In genomic region chr16:4206680-4207079, GRCh38 we compare ENCODE assay signal across 18 cellular contexts. TPM values are rescaled to one million over a fixed set of nuclear protein-coding genes. Genes with fewer than 3 reads are reported as not detected.
DNase-seq lines count a peak whose midpoint lies in the region; ATAC-seq and TF ChIP-seq lines count a peak whose summit lies in the region.
"Had no signal": no experiment of that assay in that cellular context is flagged by ENCODE, and none has a peak within 500 bp of the region (broad histone marks: within the 10 kb centered on the region; RNA-seq: fewer than 3 reads in every experiment).

No MANE protein-coding gene starts in this region.

- H3K4me3 ChIP-seq in BLaER1 treated with 17β-estradiol and CSF1 and Interleukin-3, amounts not matched to agents 10 nM and 100 nM, result no peak overlapping the region
- H3K4me3 ChIP-seq in Loucy (ENCODE audit: low read length, poor library complexity, severe bottlenecking), result no peak overlapping the region
- H3K4me3 ChIP-seq in naive thymus-derived CD4-positive, alpha-beta T cell (ENCODE audit: low read length), result peak overlapping the region; percentile 9
- H3K4me3 ChIP-seq: A549, MG63 had no signal

- no peaks in the 10 kb centered on the region for H3K36me3 ChIP-seq in BLaER1 treated with 17β-estradiol and CSF1 and Interleukin-3, amounts not matched to agents 10 nM and 100 nM
- H3K36me3 ChIP-seq in Loucy (ENCODE audit: insufficient read depth, low read length), result no peaks in the 10 kb centered on the region
- no peaks in the 10 kb centered on the region for H3K36me3 ChIP-seq in naive thymus-derived CD4-positive, alpha-beta T cell (ENCODE audit: control insufficient read depth in 2 of 3, insufficient read depth in 3 of 3, low read length in 3 of 3)
- H3K36me3 ChIP-seq: MG63 had no signal

- H3K9me3 ChIP-seq in BLaER1 treated with 17β-estradiol and CSF1 and Interleukin-3, amounts not matched to agents 10 nM and 100 nM (replicated peaks in 1 of 11), result no peaks in the 10 kb centered on the region
- H3K9me3 ChIP-seq in Loucy (ENCODE audit: insufficient read depth, low read depth, low read length), result no peaks in the 10 kb centered on the region
- H3K9me3 ChIP-seq in naive thymus-derived CD4-positive, alpha-beta T cell (ENCODE audit: control insufficient read depth in 2 of 3, low read length in 3 of 3), result no peaks in the 10 kb centered on the region
- H3K9me3 ChIP-seq: A549, MG63 had no signal

- H3K9ac ChIP-seq in BLaER1 treated with 17β-estradiol and CSF1 and Interleukin-3, amounts not matched to agents 10 nM and 100 nM, result peak overlapping the region in 5 of 11 experiments; percentile 9 to 61 (median 31); a peak in 3 of 22 replicates
- H3K9ac ChIP-seq in Loucy (ENCODE audit: low read depth, low read length, poor library complexity, severe bottlenecking), result no peak overlapping the region

- H4K20me1 ChIP-seq in BLaER1 treated with 17β-estradiol and CSF1 and Interleukin-3, amounts not matched to agents 10 nM and 100 nM, result no peaks in the 10 kb centered on the region
- H4K20me1 ChIP-seq in Loucy (ENCODE audit: insufficient read depth, low read length, poor library complexity, severe bottlenecking), result no peaks in the 10 kb centered on the region

- CTCF ChIA-PET in naive thymus-derived CD4-positive, alpha-beta T cell (lab: Charles Lee), result interaction anchor here (0.7 kb wide), 1 partner anchor 484 kb away, joined by 3 read pairs; no protein-coding TSS in a partner anchor

- no peak for ATAC-seq in naive thymus-derived CD4-positive, alpha-beta T cell
- ATAC-seq: A549, Panc1 had no signal

- TF ChIP-seq CTCF in Loucy (conservative IDR thresholded peaks at IDR 0.05; ENCODE audit: low read length), result no peak
- TF ChIP-seq CTCF in endothelial cell (IDR thresholded peaks at IDR 0.05; ENCODE audit: unreplicated experiment), result no peak
- no peak for TF ChIP-seq CTCF in mesothelial cell of epicardium (IDR thresholded peaks at IDR 0.05; ENCODE audit: unreplicated experiment)

- H3K27ac Mint-ChIP-seq in activated naive CD4-positive, alpha-beta T cell treated with anti-CD3 and anti-CD28 coated beads, Interleukin-2, amount 50 U/mL, for 24 hours, result no peak overlapping the region
- H3K27ac Mint-ChIP-seq in naive thymus-derived CD4-positive, alpha-beta T cell, result peak overlapping the region in 3 of 9 donors; percentile 49 to 54 (median 51)
- H3K27ac Mint-ChIP-seq in endothelial cell (ENCODE audit: unreplicated experiment), result no peak overlapping the region
- no peak overlapping the region for H3K27ac Mint-ChIP-seq in mesothelial cell of epicardium

- H3K4me1 ChIP-seq in BLaER1 treated with 17β-estradiol and CSF1 and Interleukin-3, amounts not matched to agents 10 nM and 100 nM, result peaks cover 10 to 19% (median 13%) of the 10 kb centered on the region in 10 experiments
- H3K4me1 ChIP-seq in Loucy (ENCODE audit: insufficient read depth, low read length, poor library complexity, severe bottlenecking), result no peaks in the 10 kb centered on the region
- H3K4me1 ChIP-seq in naive thymus-derived CD4-positive, alpha-beta T cell (ENCODE audit: control insufficient read depth in 2 of 2, insufficient read depth in 2 of 2, low read length in 2 of 2), result peaks cover 3 to 17% of the 10 kb centered on the region in 2 donors
- H3K4me1 ChIP-seq: A549 had no signal

- peaks cover 15% of the 10 kb centered on the region for H3K4me1 Mint-ChIP-seq in activated naive CD4-positive, alpha-beta T cell treated with anti-CD3 and anti-CD28 coated beads, Interleukin-2, amount 50 U/mL, for 24 hours
- H3K4me1 Mint-ChIP-seq in naive thymus-derived CD4-positive, alpha-beta T cell, result peaks cover 6 to 25% (median 10%) of the 10 kb centered on the region in 7 donors
- H3K4me1 Mint-ChIP-seq in endothelial cell (ENCODE audit: unreplicated experiment) (no peaks in the 10 kb centered on the region), mesothelial cell of epicardium (peaks cover 2% of the 10 kb centered on the region)

- no peaks in the 10 kb centered on the region for H3K27me3 Mint-ChIP-seq in activated naive CD4-positive, alpha-beta T cell treated with anti-CD3 and anti-CD28 coated beads, Interleukin-2, amount 50 U/mL, for 24 hours
- peaks cover 0 to 17% (median 0%) of the 10 kb centered on the region in 5 donors for H3K27me3 Mint-ChIP-seq in naive thymus-derived CD4-positive, alpha-beta T cell
- H3K27me3 Mint-ChIP-seq in endothelial cell (ENCODE audit: unreplicated experiment) (peaks cover 4% of the 10 kb centered on the region), mesothelial cell of epicardium (ENCODE audit: low read depth) (no peaks in the 10 kb centered on the region)

- no peaks in the 10 kb centered on the region for H3K79me2 ChIP-seq in Loucy (ENCODE audit: insufficient read depth, low read length)

- H3K27me3 ChIP-seq in BLaER1 treated with 17β-estradiol and CSF1 and Interleukin-3, amounts not matched to agents 10 nM and 100 nM, result 0 out of 22 replicates have a peak, but pooled peaks cover 0 to 3% (median 0%) of the 10 kb centered on the region in 11 experiments
- no peaks in the 10 kb centered on the region for H3K27me3 ChIP-seq in Loucy (ENCODE audit: insufficient read depth, low read length, poor library complexity, severe bottlenecking)
- H3K27me3 ChIP-seq in naive thymus-derived CD4-positive, alpha-beta T cell (ENCODE audit: control insufficient read depth in 2 of 2, insufficient read depth in 2 of 2, low read length in 2 of 2), result no peaks in the 10 kb centered on the region
- H3K27me3 ChIP-seq: MG63 had no signal

- no peaks in the 10 kb centered on the region for H3K9me2 ChIP-seq in Loucy (replicated peaks; ENCODE audit: low read depth, low read length)

- no peak overlapping the region for H3K27ac ChIP-seq in BLaER1 treated with 17β-estradiol and CSF1 and Interleukin-3, amounts not matched to agents 10 nM and 100 nM
- H3K27ac ChIP-seq in naive thymus-derived CD4-positive, alpha-beta T cell (ENCODE audit: low read depth, low read length), result no peak overlapping the region
- H3K27ac ChIP-seq: A549 had no signal

- DNase-seq in activated naive CD4-positive, alpha-beta T cell treated with anti-CD3 and anti-CD28 coated beads, Interleukin-2, amount 50 U/mL, for 16 hours, result no peak
- peak in 1 of 9 donors; percentile 8 for DNase-seq in naive thymus-derived CD4-positive, alpha-beta T cell
- no peak for DNase-seq in endothelial cell (ENCODE audit: low spot score)
- DNase-seq in mesothelial cell of epicardium (ENCODE audit: low spot score in 2 of 2, unreplicated experiment in 2 of 2), result no peak
- DNase-seq in activated CD4-positive, CD25-positive, alpha-beta regulatory T cell treated with anti-CD3 and anti-CD28 coated beads, Interleukin-2, amount 50 U/mL, for 72 hours, result no peak
- DNase-seq: Calu3, KG1, MG63, NCI-H1092, NCI-H2227 treated with DMSO at 0.1 percent for 48 hours, NCI-H524 had no signal

- H3K4me3 Mint-ChIP-seq in activated naive CD4-positive, alpha-beta T cell treated with anti-CD3 and anti-CD28 coated beads, Interleukin-2, amount 50 U/mL, for 24 hours, result peak overlapping the region; percentile 32
- H3K4me3 Mint-ChIP-seq in naive thymus-derived CD4-positive, alpha-beta T cell, result peak overlapping the region in 7 of 10 donors; percentile 49 to 83 (median 69)
- H3K4me3 Mint-ChIP-seq in endothelial cell (ENCODE audit: unreplicated experiment) (no peak overlapping the region), mesothelial cell of epicardium (no peak overlapping the region)

- POLR2A ChIA-PET in naive thymus-derived CD4-positive, alpha-beta T cell (lab: Charles Lee), result no interaction called here

- no peaks in the 10 kb centered on the region for H3K36me3 Mint-ChIP-seq in activated naive CD4-positive, alpha-beta T cell treated with anti-CD3 and anti-CD28 coated beads, Interleukin-2, amount 50 U/mL, for 24 hours
- H3K36me3 Mint-ChIP-seq in naive thymus-derived CD4-positive, alpha-beta T cell, result no peaks in the 10 kb centered on the region
- H3K36me3 Mint-ChIP-seq in endothelial cell (ENCODE audit: low read depth, unreplicated experiment) (no peaks in the 10 kb centered on the region), mesothelial cell of epicardium (no peaks in the 10 kb centered on the region)
- H3K36me3 Mint-ChIP-seq: CD14-positive monocyte had no signal

- H3K4me2 ChIP-seq in BLaER1 treated with 17β-estradiol and CSF1 and Interleukin-3, amounts not matched to agents 10 nM and 100 nM, result peak overlapping the region; percentile 64 to 84 (median 72)
- H3K4me2 ChIP-seq in Loucy (ENCODE audit: low read depth, low read length, poor library complexity, severe bottlenecking), result peak overlapping the region; percentile 24
- H3K4me2 ChIP-seq: A549 had no signal

- no peak overlapping the region for H2AFZ ChIP-seq in Loucy (ENCODE audit: low read length)

- no peaks in the 10 kb centered on the region for H3F3A ChIP-seq in Loucy (ENCODE audit: low read depth)

- H3K9me3 Mint-ChIP-seq in activated naive CD4-positive, alpha-beta T cell treated with anti-CD3 and anti-CD28 coated beads, Interleukin-2, amount 50 U/mL, for 24 hours, result no peaks in the 10 kb centered on the region
- H3K9me3 Mint-ChIP-seq in naive thymus-derived CD4-positive, alpha-beta T cell, result peaks cover 0 to 1% (median 0%) of the 10 kb centered on the region in 11 donors
- no peaks in the 10 kb centered on the region for H3K9me3 Mint-ChIP-seq in endothelial cell (ENCODE audit: unreplicated experiment)
- no peaks in the 10 kb centered on the region for H3K9me3 Mint-ChIP-seq in mesothelial cell of epicardium

- intact Hi-C loops in naive thymus-derived CD4-positive, alpha-beta T cell (cut with micrococcal nuclease), result no loop called here

RNA-seq across cellular contexts. Expression of gene SRL, which starts 35.2 kb away (rescaled TPM):
- total RNA-seq in naive thymus-derived CD4-positive, alpha-beta T cell, result not detected
- not detected for polyA plus RNA-seq in naive thymus-derived CD4-positive, alpha-beta T cell
- 0.26 TPM for total RNA-seq in endothelial cell (ENCODE audit: unreplicated experiment)
- total RNA-seq in mesothelial cell of epicardium, result 1.7 to 1.8 TPM (median 1.8 TPM) in 3 replicates
- total RNA-seq: Calu3, H1 had no signal
- polyA plus RNA-seq: CD14-positive monocyte had no signal

Comparison
In these comparisons a context has a peak if more than half of its experiments do, and no peak if none do; other contexts are left out.
1. H3K4me3 Mint-ChIP-seq: peak in activated naive CD4-positive, alpha-beta T cell treated with anti-CD3 and anti-CD28 coated beads, Interleukin-2, amount 50 U/mL, for 24 hours (single experiment) and naive thymus-derived CD4-positive, alpha-beta T cell (7 of 10); none in endothelial cell (single experiment) and mesothelial cell of epicardium (single experiment).